20 cellular contexts compared by ENCODE assay signal in the genomic region with DNA sequence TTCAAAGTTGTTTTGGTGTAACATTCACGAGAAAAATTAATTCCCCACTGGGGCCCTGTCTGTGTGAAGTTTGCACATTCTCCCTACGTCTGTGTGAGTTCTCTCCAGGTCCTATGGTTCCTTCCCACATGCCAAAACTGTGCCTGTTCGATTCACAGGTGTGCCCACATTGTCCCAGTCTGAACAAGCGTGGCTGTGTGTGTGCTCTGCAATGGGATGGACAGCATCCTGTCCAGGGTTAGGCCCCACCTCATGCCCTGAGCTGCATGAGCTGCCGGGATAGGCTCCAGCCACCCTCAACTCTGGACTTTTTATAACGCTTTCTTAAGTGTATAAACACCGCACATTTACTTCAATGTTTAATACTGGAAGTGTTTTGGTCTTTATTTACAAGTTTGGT.
"Had no signal": no experiment of that assay in that cellular context is flagged by ENCODE, and none has a peak within 500 bp of the region (broad histone marks: within the 10 kb centered on the region; RNA-seq: fewer than 3 reads in every experiment).

No MANE protein-coding gene starts in this region.

- H3K4me2 ChIP-seq: hepatocyte had no signal

- H3K27ac ChIP-seq: coronary artery, esophagus muscularis mucosa, foreskin keratinocyte, gastroesophageal sphincter, heart left ventricle, hepatocyte, left lung, lower lobe of right lung had no signal

- FAIRE-seq: colon, endothelial cell of umbilical vein had no signal

- H3K4me3 ChIP-seq: coronary artery, dorsolateral prefrontal cortex, esophagus muscularis mucosa, gastroesophageal sphincter, heart left ventricle, hepatocyte, left lung, lower lobe of right lung, mucosa of descending colon had no signal

- DNase-seq: dermis blood vessel endothelial cell; dorsolateral prefrontal cortex; effector CD4-positive, alpha-beta T cell; effector memory CD4-positive, alpha-beta T cell; foreskin keratinocyte; heart left ventricle; hypothalamus; left cardiac atrium; left lung; left ventricle myocardium superior; lower lobe of right lung; mesenchymal stem cell; mucosa of descending colon; naive B cell had no signal

- H2AFZ ChIP-seq: hepatocyte had no signal

- H3K9me3 ChIP-seq: esophagus muscularis mucosa, gastroesophageal sphincter, heart left ventricle, left lung, lower lobe of right lung, mucosa of descending colon had no signal

- ATAC-seq: foreskin keratinocyte, gastroesophageal sphincter, left cardiac atrium, left lung, left ventricle myocardium superior, lower lobe of right lung, mucosa of descending colon had no signal

- H3K4me1 ChIP-seq: foreskin keratinocyte, left lung, lower lobe of right lung had no signal

- H3K27me3 ChIP-seq: dorsolateral prefrontal cortex, esophagus muscularis mucosa, foreskin keratinocyte, gastroesophageal sphincter, heart left ventricle, hepatocyte, left lung had no signal
